In the genomic region with DNA sequence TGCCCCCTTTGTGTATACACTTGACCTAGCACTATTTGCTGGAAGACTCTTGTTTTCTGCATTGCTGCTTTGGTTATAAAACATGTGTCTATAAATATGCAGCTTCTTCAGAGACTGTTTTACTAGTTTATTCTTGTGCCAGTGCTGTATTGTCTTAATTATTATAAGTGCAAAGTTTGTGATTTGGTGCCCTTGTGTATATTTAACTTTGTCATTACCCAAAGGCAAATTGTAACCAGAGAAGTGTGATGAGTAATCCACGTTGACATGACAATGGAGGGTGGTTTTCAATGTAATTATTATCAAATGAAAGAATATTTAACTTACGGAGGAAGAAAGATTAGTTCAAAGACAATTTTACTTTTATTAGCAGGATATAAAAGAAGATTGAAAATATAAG, we compare ENCODE assay signal across 27 cellular contexts.
"Had no signal": no experiment of that assay in that cellular context is flagged by ENCODE, and none has a peak within 500 bp of the region (broad histone marks: within the 10 kb centered on the region; RNA-seq: fewer than 3 reads in every experiment).

No MANE protein-coding gene starts in this region.

- H3K4me1 Mint-ChIP-seq: activated naive CD8-positive, alpha-beta T cell treated with anti-CD3 and anti-CD28 coated beads, Interleukin-2, amount 10 ng/mL, durations not matched to agents 7 days and 5 days; stimulated activated effector memory CD8-positive, alpha-beta T cell treated with anti-CD3 and anti-CD28 coated beads, Interleukin-12 subunit alpha, Interleukin-12 subunit beta, amount 100 ng/mL, for 72 hours; stimulated activated naive CD8-positive, alpha-beta T cell treated with anti-CD3 and anti-CD28 coated beads, Interleukin-15, amount 100 ng/mL, for 72 hours had no signal

- H3K9me3 Mint-ChIP-seq: activated naive CD8-positive, alpha-beta T cell treated with anti-CD3 and anti-CD28 coated beads, Interleukin-2, amount 10 ng/mL, durations not matched to agents 7 days and 5 days; effector memory CD8-positive, alpha-beta T cell; stimulated activated effector memory CD8-positive, alpha-beta T cell treated with anti-CD3 and anti-CD28 coated beads, Interleukin-12 subunit alpha, Interleukin-12 subunit beta, amount 100 ng/mL, for 72 hours; stimulated activated naive CD8-positive, alpha-beta T cell treated with anti-CD3 and anti-CD28 coated beads, Interleukin-15, amount 100 ng/mL, for 72 hours had no signal

- DNase-seq: activated CD4-positive, alpha-beta T cell treated with anti-CD3 and anti-CD28 coated beads for 4 hours; activated CD4-positive, alpha-beta T cell treated with anti-CD3 and anti-CD28 coated beads, Interleukin-2, amount 50 U/mL, for 48 hours; activated CD4-positive, CD25-positive, alpha-beta regulatory T cell; activated naive CD4-positive, alpha-beta T cell treated with Interleukin-2 at 50 U/mL for 16 hours; activated naive CD8-positive, alpha-beta T cell treated with anti-CD3 and anti-CD28 coated beads, Interleukin-2, amount 10 ng/mL, durations not matched to agents 7 days and 5 days; activated T-cell treated with anti-CD3 and anti-CD28 coated beads, Interleukin-2, amount 50 U/mL, for 48 hours; amniotic stem cell; colonic mucosa; effector memory CD8-positive, alpha-beta T cell; hypothalamus; islet precursor cell; lower lobe of right lung; mesendoderm; mucosa of descending colon; nucleus accumbens; right lobe of liver; stimulated activated CD4-positive, alpha-beta T cell treated with anti-CD3 and anti-CD28 coated beads, Interleukin-2, amount 100 ng/mL, for 24 hours; stimulated activated naive CD8-positive, alpha-beta T cell treated with anti-CD3 and anti-CD28 coated beads, Interleukin-15, amount 100 ng/mL, for 72 hours; T1000; tibial artery had no signal

- H3K27ac Mint-ChIP-seq: activated naive CD8-positive, alpha-beta T cell treated with anti-CD3 and anti-CD28 coated beads, Interleukin-2, amount 10 ng/mL, durations not matched to agents 7 days and 5 days; effector memory CD8-positive, alpha-beta T cell; stimulated activated effector memory CD8-positive, alpha-beta T cell treated with anti-CD3 and anti-CD28 coated beads, Interleukin-12 subunit alpha, Interleukin-12 subunit beta, amount 100 ng/mL, for 72 hours; stimulated activated naive CD8-positive, alpha-beta T cell treated with anti-CD3 and anti-CD28 coated beads, Interleukin-15, amount 100 ng/mL, for 72 hours had no signal

- H3K4me3 Mint-ChIP-seq: activated naive CD8-positive, alpha-beta T cell treated with anti-CD3 and anti-CD28 coated beads, Interleukin-2, amount 10 ng/mL, durations not matched to agents 7 days and 5 days; effector memory CD8-positive, alpha-beta T cell; stimulated activated effector memory CD8-positive, alpha-beta T cell treated with anti-CD3 and anti-CD28 coated beads, Interleukin-12 subunit alpha, Interleukin-12 subunit beta, amount 100 ng/mL, for 72 hours; stimulated activated naive CD8-positive, alpha-beta T cell treated with anti-CD3 and anti-CD28 coated beads, Interleukin-15, amount 100 ng/mL, for 72 hours had no signal

- H3K4me3 ChIP-seq: breast epithelium, colonic mucosa, dorsolateral prefrontal cortex, esophagus muscularis mucosa, gastroesophageal sphincter, lower lobe of right lung, mucosa of descending colon, right lobe of liver, skin epidermis, tibial artery had no signal

- H3K36me3 ChIP-seq: breast epithelium, colonic mucosa, esophagus muscularis mucosa, gastroesophageal sphincter, lower lobe of right lung, right lobe of liver, tibial artery had no signal

- H3K9me3 ChIP-seq: colonic mucosa, esophagus muscularis mucosa, gastroesophageal sphincter, lower lobe of right lung, mucosa of descending colon, right lobe of liver, tibial artery had no signal

- H3K36me3 Mint-ChIP-seq: activated naive CD8-positive, alpha-beta T cell treated with anti-CD3 and anti-CD28 coated beads, Interleukin-2, amount 10 ng/mL, durations not matched to agents 7 days and 5 days; stimulated activated effector memory CD8-positive, alpha-beta T cell treated with anti-CD3 and anti-CD28 coated beads, Interleukin-12 subunit alpha, Interleukin-12 subunit beta, amount 100 ng/mL, for 72 hours had no signal

- H3K27ac ChIP-seq: breast epithelium, colonic mucosa, dorsolateral prefrontal cortex, esophagus muscularis mucosa, gastroesophageal sphincter, lower lobe of right lung, right lobe of liver, skin epidermis, tibial artery had no signal

- H3K4me1 ChIP-seq: breast epithelium, colonic mucosa, esophagus muscularis mucosa, gastroesophageal sphincter, lower lobe of right lung, tibial artery had no signal

- FAIRE-seq: endothelial cell of umbilical vein had no signal

- H3K27me3 ChIP-seq: breast epithelium, colonic mucosa, dorsolateral prefrontal cortex, right lobe of liver had no signal
